1 cellular context compared by ENCODE assay signal in genomic region chr12:56990648-56991318, GRCh38.
TF ChIP-seq lines count a peak whose summit lies in the region.

No MANE protein-coding gene starts in this region.

TF ChIP-seq in IMR-90, 13 proteins besides CTCF, POLR2A, EP300 and RAD21:
- no peak for TF ChIP-seq RCOR1 (IDR thresholded peaks at IDR 0.05; ENCODE audit: insufficient replicate concordance, low read length)
- TF ChIP-seq CHD1 (IDR thresholded peaks at IDR 0.05; ENCODE audit: low read depth, low read length), result no peak
- TF ChIP-seq MAFK (IDR thresholded peaks at IDR 0.05; ENCODE audit: low read depth, low read length), result no peak
- TF ChIP-seq MAZ (IDR thresholded peaks at IDR 0.05; ENCODE audit: borderline replicate concordance, low read depth, low read length), result no peak
- TF ChIP-seq FOS (IDR thresholded peaks at IDR 0.05; ENCODE audit: low read depth, low read length), result no peak
- TF ChIP-seq, protein P1, sequence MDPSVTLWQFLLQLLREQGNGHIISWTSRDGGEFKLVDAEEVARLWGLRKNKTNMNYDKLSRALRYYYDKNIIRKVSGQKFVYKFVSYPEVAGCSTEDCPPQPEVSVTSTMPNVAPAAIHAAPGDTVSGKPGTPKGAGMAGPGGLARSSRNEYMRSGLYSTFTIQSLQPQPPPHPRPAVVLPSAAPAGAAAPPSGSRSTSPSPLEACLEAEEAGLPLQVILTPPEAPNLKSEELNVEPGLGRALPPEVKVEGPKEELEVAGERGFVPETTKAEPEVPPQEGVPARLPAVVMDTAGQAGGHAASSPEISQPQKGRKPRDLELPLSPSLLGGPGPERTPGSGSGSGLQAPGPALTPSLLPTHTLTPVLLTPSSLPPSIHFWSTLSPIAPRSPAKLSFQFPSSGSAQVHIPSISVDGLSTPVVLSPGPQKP (IDR thresholded peaks at IDR 0.05; ENCODE audit: borderline replicate concordance, low read depth, low read length), result no peak
- TF ChIP-seq RFX5 (IDR thresholded peaks at IDR 0.05; ENCODE audit: low read depth, low read length), result no peak
- no peak for TF ChIP-seq NFE2L2 (IDR thresholded peaks at IDR 0.05; ENCODE audit: low read depth, low read length)
- TF ChIP-seq BHLHE40 (IDR thresholded peaks at IDR 0.05; ENCODE audit: low read depth, low read length), result no peak
- TF ChIP-seq, protein P2, sequence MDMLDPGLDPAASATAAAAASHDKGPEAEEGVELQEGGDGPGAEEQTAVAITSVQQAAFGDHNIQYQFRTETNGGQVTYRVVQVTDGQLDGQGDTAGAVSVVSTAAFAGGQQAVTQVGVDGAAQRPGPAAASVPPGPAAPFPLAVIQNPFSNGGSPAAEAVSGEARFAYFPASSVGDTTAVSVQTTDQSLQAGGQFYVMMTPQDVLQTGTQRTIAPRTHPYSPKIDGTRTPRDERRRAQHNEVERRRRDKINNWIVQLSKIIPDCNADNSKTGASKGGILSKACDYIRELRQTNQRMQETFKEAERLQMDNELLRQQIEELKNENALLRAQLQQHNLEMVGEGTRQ (IDR thresholded peaks at IDR 0.05; ENCODE audit: low read depth, low read length), result no peak
- TF ChIP-seq CEBPB (IDR thresholded peaks at IDR 0.05; ENCODE audit: low read depth, low read length), result no peak
- TF ChIP-seq SMC3 (IDR thresholded peaks at IDR 0.05; ENCODE audit: low read depth, low read length), result no peak
- no peak for TF ChIP-seq MXI1 (IDR thresholded peaks at IDR 0.05; ENCODE audit: borderline replicate concordance, low read depth, low read length)
